18 cellular contexts compared by ENCODE assay signal in genomic region chr17:76983075-76983411, GRCh38.
A peak's percentile ranks its signal among the peaks of the same experiment; 100 is the strongest.
DNase-seq lines count a peak whose midpoint lies in the region; ATAC-seq and TF ChIP-seq lines count a peak whose summit lies in the region.
"Had no signal": no experiment of that assay in that cellular context is flagged by ENCODE, and none has a peak within 500 bp of the region (broad histone marks: within the 10 kb centered on the region; RNA-seq: fewer than 3 reads in every experiment).

No MANE protein-coding gene starts in this region.

- CTCF ChIA-PET in CD4-positive, alpha-beta memory T cell (lab: Charles Lee; ENCODE audit: partially characterized antibody): interaction anchor here (1.1 to 1.6 kb wide), 4 partner anchors 10 to 73 kb away, joined by 3 to 4 read pairs (median 4); no protein-coding TSS in a partner anchor

- peak overlapping the region in 5 of 8 donors; percentile 57 to 77 (median 73) for H3K4me3 Mint-ChIP-seq in CD4-positive, alpha-beta memory T cell
- H3K4me3 Mint-ChIP-seq: dendritic cell treated with granulocyte-macrophage colony-stimulating factor and Interleukin-4, amounts not matched to agents 40 ng/mL and 50 ng/mL, for 4 days; mesothelial cell of epicardium had no signal

- no peak for ATAC-seq in GM21786 (IDR thresholded peaks at IDR 0.05; ENCODE audit: unreplicated experiment)
- no peak for ATAC-seq in GM19324 (IDR thresholded peaks at IDR 0.05; ENCODE audit: low FRiP score, unreplicated experiment)
- ATAC-seq: sciatic nerve had no signal

- H3K4me1 ChIP-seq in BLaER1: peaks cover 60% of the 10 kb centered on the region
- H3K4me1 ChIP-seq in CD4-positive, alpha-beta memory T cell (ENCODE audit: insufficient read depth, low read length): peaks cover 27% of the 10 kb centered on the region
- peaks cover 0 to 3% (median 0%) of the 10 kb centered on the region in 4 donors for H3K4me1 ChIP-seq in liver (ENCODE audit: control insufficient read depth in 4 of 4, insufficient read depth in 4 of 4, low read length in 3 of 4)
- H3K4me1 ChIP-seq: esophagus muscularis mucosa had no signal

- intact Hi-C loops in CD4-positive, alpha-beta memory T cell (cut with micrococcal nuclease): no loop called here

- peak overlapping the region; percentile 64 to 95 (median 91) for H3K27ac Mint-ChIP-seq in CD4-positive, alpha-beta memory T cell
- H3K27ac Mint-ChIP-seq: dendritic cell treated with granulocyte-macrophage colony-stimulating factor and Interleukin-4, amounts not matched to agents 40 ng/mL and 50 ng/mL, for 4 days; mesothelial cell of epicardium had no signal

- H3K27me3 ChIP-seq in BLaER1 (no peaks in the 10 kb centered on the region), liver (ENCODE audit: control insufficient read depth in 4 of 4, insufficient read depth in 4 of 4, low read length in 3 of 4) (peaks cover 0 to 7% (median 0%) of the 10 kb centered on the region in 4 donors)
- H3K27me3 ChIP-seq in CD4-positive, alpha-beta memory T cell (ENCODE audit: insufficient read depth, low read length): no peaks in the 10 kb centered on the region

- POLR2A ChIA-PET in CD4-positive, alpha-beta memory T cell (lab: Charles Lee; ENCODE audit: partially characterized antibody): interaction anchor here (0.9 to 6.0 kb wide), 4 partner anchors 10 to 19 kb away, joined by 4 to 62 read pairs (median 14); no protein-coding TSS in a partner anchor

- H3K9me3 ChIP-seq in BLaER1 (peaks cover 13% of the 10 kb centered on the region), liver (ENCODE audit: control insufficient read depth in 4 of 4, low read length in 3 of 4) (no peaks in the 10 kb centered on the region)
- H3K9me3 ChIP-seq in CD4-positive, alpha-beta memory T cell (ENCODE audit: control insufficient read depth in 1 of 2, low read length in 2 of 2): no peaks in the 10 kb centered on the region
- H3K9me3 ChIP-seq: esophagus muscularis mucosa had no signal

- H3K4me1 Mint-ChIP-seq in CD4-positive, alpha-beta memory T cell: peaks cover 11 to 41% (median 19%) of the 10 kb centered on the region in 4 donors
- H3K4me1 Mint-ChIP-seq: mesothelial cell of epicardium had no signal

- no peaks in the 10 kb centered on the region for H3K36me3 Mint-ChIP-seq in CD4-positive, alpha-beta memory T cell
- H3K36me3 Mint-ChIP-seq: IgD-negative memory B cell, mesothelial cell of epicardium had no signal

- DNase-seq in CD4-positive, alpha-beta memory T cell: no peak
- DNase-seq in UCSD-AML1 (lab: John Stamatoyannopoulos, UW; ENCODE audit: unreplicated experiment): peak; percentile 31
- no peak for DNase-seq in NCI-H2081 (lab: John Stamatoyannopoulos, UW)
- DNase-seq: activated CD4-positive, alpha-beta T cell treated with anti-CD3 and anti-CD28 coated beads for 4 hours; HCEC 1CT; NCI-H2171; stimulated activated CD4-positive, alpha-beta T cell treated with anti-CD3 and anti-CD28 coated beads, Interleukin-1b, Interleukin-23, amount 100 ng/mL, for 48 hours had no signal

- H3K36me3 ChIP-seq in BLaER1: no peaks in the 10 kb centered on the region
- H3K36me3 ChIP-seq in CD4-positive, alpha-beta memory T cell (ENCODE audit: insufficient read depth, low read length): no peaks in the 10 kb centered on the region
- H3K36me3 ChIP-seq in liver (ENCODE audit: control insufficient read depth in 4 of 4, insufficient read depth in 3 of 4, low read depth in 1 of 4, low read length in 3 of 4): peaks cover 0 to 1% (median 0%) of the 10 kb centered on the region in 4 donors
- H3K36me3 ChIP-seq: esophagus muscularis mucosa had no signal

- TF ChIP-seq RAD21 in liver (IDR thresholded peaks at IDR 0.05): no peak

- H3K9ac ChIP-seq in BLaER1 (peak overlapping the region; percentile 6; the same call in 1 of the 2 replicates), liver (ENCODE audit: low read depth in 1 of 2, low read length in 2 of 2) (no peak overlapping the region)

- H3K4me3 ChIP-seq in BLaER1 (no peak overlapping the region), liver (ENCODE audit: low read depth in 1 of 3, low read length in 3 of 3) (no peak overlapping the region)
- H3K4me3 ChIP-seq in CD4-positive, alpha-beta memory T cell (ENCODE audit: low read length in 2 of 2): no peak overlapping the region
- H3K4me3 ChIP-seq: esophagus muscularis mucosa had no signal

- 46% methylated on average over 10 of the region's 10 CpGs for WGBS in liver

- peaks cover 0 to 10% (median 7%) of the 10 kb centered on the region in 8 donors for H3K9me3 Mint-ChIP-seq in CD4-positive, alpha-beta memory T cell

- peak overlapping the region; percentile 70 for H3K27ac ChIP-seq in BLaER1
- peak overlapping the region; percentile 44 for H3K27ac ChIP-seq in CD4-positive, alpha-beta memory T cell (ENCODE audit: low read depth, low read length)
- H3K27ac ChIP-seq in liver (ENCODE audit: low read depth in 1 of 2, low read length in 2 of 2): no peak overlapping the region
- H3K27ac ChIP-seq: C4-2B, esophagus muscularis mucosa, RWPE1 had no signal

- TF ChIP-seq CTCF in liver (IDR thresholded peaks at IDR 0.05; ENCODE audit: low read depth, low read length, missing input control): no peak

- peak overlapping the region; percentile 71 for H3K4me2 ChIP-seq in BLaER1

- H3K27me3 Mint-ChIP-seq in CD4-positive, alpha-beta memory T cell: no peaks in the 10 kb centered on the region
- H3K27me3 Mint-ChIP-seq: dendritic cell treated with granulocyte-macrophage colony-stimulating factor and Interleukin-4, amounts not matched to agents 40 ng/mL and 50 ng/mL, for 4 days had no signal

- H4K20me1 ChIP-seq in BLaER1: no peaks in the 10 kb centered on the region

TF ChIP-seq in liver, 16 proteins besides CTCF, POLR2A, EP300 and RAD21:
- TF ChIP-seq NR2F2 (IDR thresholded peaks at IDR 0.05): peak; percentile 89
- TF ChIP-seq GABPA (IDR thresholded peaks at IDR 0.05 in 1 of 2, conservative IDR thresholded peaks at IDR 0.05 in 1 of 2): no peak

Comparison
In these comparisons a context has a peak if more than half of its experiments do, and no peak if none do; other contexts are left out.
1. H3K27ac ChIP-seq: peak in BLaER1 (single experiment) and CD4-positive, alpha-beta memory T cell (single experiment); none in liver (0 of 2).